ENCODE assay signal across 1 cellular context in the genomic region with DNA sequence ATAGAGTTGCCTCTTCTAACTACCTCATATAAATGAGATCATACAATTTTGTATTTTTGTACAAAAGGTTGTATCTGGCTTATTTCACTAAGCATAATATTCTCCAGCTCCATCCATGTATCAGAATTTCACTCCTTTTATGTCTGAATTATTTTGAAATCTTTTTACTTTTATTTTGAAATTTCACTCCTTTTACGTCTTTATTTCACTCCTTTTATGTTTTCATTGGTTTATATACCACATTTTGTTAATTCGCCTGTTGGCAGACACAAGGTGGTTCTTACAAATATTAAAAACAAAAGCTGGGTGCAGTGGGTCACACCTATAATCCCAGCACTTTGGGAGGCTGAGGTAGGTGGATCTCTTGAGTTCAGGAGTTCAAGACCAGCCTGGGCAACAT.
TF ChIP-seq lines count a peak whose summit lies in the region.

No MANE protein-coding gene starts in this region.

TF ChIP-seq in HEK293, 187 proteins besides CTCF, POLR2A, EP300 and RAD21 (continued from another document):
- TF ChIP-seq ZNF639 (tag by site-specific recombination; IDR thresholded peaks at IDR 0.05): no peak
